In genomic region chr5:83474170-83474796, GRCh38 we compare ENCODE assay signal across 1 cellular context.
TF ChIP-seq lines count a peak whose summit lies in the region.

No MANE protein-coding gene starts in this region.

TF ChIP-seq in K562, 482 proteins besides CTCF, POLR2A, EP300 and RAD21 (continued from another document and continues in another):
- TF ChIP-seq HMGXB4 (CRISPR knock-in tag; IDR thresholded peaks at IDR 0.05) (no peak), MYC (IDR thresholded peaks at IDR 0.05; ENCODE audit: low read depth, low read length) (peak; percentile 84), MYC (CRISPR knock-in tag; IDR thresholded peaks at IDR 0.05; ENCODE audit: borderline replicate concordance, low read depth) (no peak), MBD1 (CRISPR knock-in tag; IDR thresholded peaks at IDR 0.05) (no peak), NFE2 (IDR thresholded peaks at IDR 0.05; ENCODE audit: low read depth) (no peak), YBX1 (IDR thresholded peaks at IDR 0.05) (no peak), GMEB1 (CRISPR knock-in tag; IDR thresholded peaks at IDR 0.05) (no peak), PREB (CRISPR knock-in tag; IDR thresholded peaks at IDR 0.05) (no peak), JUND (IDR thresholded peaks at IDR 0.05; ENCODE audit: borderline replicate concordance, low read depth, low read length) (no peak), JUND (tag; IDR thresholded peaks at IDR 0.05; ENCODE audit: borderline replicate concordance, low read depth, low read length) (no peak), BACH1 (tag; IDR thresholded peaks at IDR 0.05) (no peak), MYBL2 (IDR thresholded peaks at IDR 0.05; ENCODE audit: low read depth) (peak; percentile 1; the same call in 1 of the 2 replicates), MYBL2 (CRISPR knock-in tag; IDR thresholded peaks at IDR 0.05; ENCODE audit: borderline replicate concordance) (no peak), PHF20 (IDR thresholded peaks at IDR 0.05; ENCODE audit: partially characterized antibody) (no peak), ZNF77 (CRISPR knock-in tag; IDR thresholded peaks at IDR 0.05) (no peak), PRPF4 (IDR thresholded peaks at IDR 0.05; ENCODE audit: insufficient read depth, low read depth, low read length, poor library complexity, severe bottlenecking) (no peak), STAT5A (IDR thresholded peaks at IDR 0.05; ENCODE audit: borderline replicate concordance, low read length) (no peak), ZNF431 (CRISPR knock-in tag; IDR thresholded peaks at IDR 0.05) (no peak), RBM25 (IDR thresholded peaks at IDR 0.05; ENCODE audit: low read depth, low read length, severe bottlenecking) (no peak), PTBP1 (IDR thresholded peaks at IDR 0.05; ENCODE audit: low read depth, low read length) (no peak), LARP7 (IDR thresholded peaks at IDR 0.05) (no peak), KLF10 (CRISPR knock-in tag; IDR thresholded peaks at IDR 0.05) (no peak), SREBF2 (CRISPR knock-in tag; IDR thresholded peaks at IDR 0.05) (no peak), FOXA3 (CRISPR knock-in tag; conservative IDR thresholded peaks at IDR 0.05 in 1 of 2, IDR thresholded peaks at IDR 0.05 in 1 of 2) (no peak), ASH1L (IDR thresholded peaks at IDR 0.05; ENCODE audit: borderline replicate concordance, low read depth, partially characterized antibody) (no peak), ZNF436 (CRISPR knock-in tag; IDR thresholded peaks at IDR 0.05) (no peak), THRA (IDR thresholded peaks at IDR 0.05) (no peak), ZNF589 (CRISPR knock-in tag; IDR thresholded peaks at IDR 0.05; ENCODE audit: low read depth) (no peak), TFAM (CRISPR knock-in tag; conservative IDR thresholded peaks at IDR 0.05) (no peak), FOXA1 (IDR thresholded peaks at IDR 0.05; ENCODE audit: borderline replicate concordance) (no peak), ZNF124 (CRISPR knock-in tag; IDR thresholded peaks at IDR 0.05) (no peak), ZNF668 (CRISPR knock-in tag; IDR thresholded peaks at IDR 0.05) (no peak), ZNF518B (CRISPR knock-in tag; IDR thresholded peaks at IDR 0.05) (no peak), ZNF766 (CRISPR knock-in tag; conservative IDR thresholded peaks at IDR 0.05) (no peak), ARID2 (IDR thresholded peaks at IDR 0.05) (no peak), ZNF592 (IDR thresholded peaks at IDR 0.05) (no peak), IRF9 (tag; IDR thresholded peaks at IDR 0.05) (no peak), USF2 (CRISPR knock-in tag; IDR thresholded peaks at IDR 0.05) (peak; percentile 31; the same call in 1 of the 2 replicates), ZNF408 (CRISPR knock-in tag; IDR thresholded peaks at IDR 0.05; ENCODE audit: low read depth) (no peak), BCL6 (CRISPR knock-in tag; IDR thresholded peaks at IDR 0.05) (no peak), POLR2AphosphoS2 (IDR thresholded peaks at IDR 0.05; ENCODE audit: low read length) (no peak)
